Comparison of ENCODE assay signal across 9 cellular contexts in genomic region chr15:99536422-99537033, GRCh38. TPM values are rescaled to one million over a fixed set of nuclear protein-coding genes. Genes with fewer than 3 reads are reported as not detected.
DNase-seq lines count a peak whose midpoint lies in the region; ATAC-seq, FAIRE-seq and TF ChIP-seq lines count a peak whose summit lies in the region.
"Had no signal": no experiment of that assay in that cellular context is flagged by ENCODE, and none has a peak within 500 bp of the region (broad histone marks: within the 10 kb centered on the region; RNA-seq: fewer than 3 reads in every experiment).

No MANE protein-coding gene starts in this region.

- H3K9ac ChIP-seq in GM23248, result peak overlapping the region; percentile 29; the same call in 1 of the 2 replicates
- H3K9ac ChIP-seq in astrocyte (ENCODE audit: low read length), result no peak overlapping the region

- in situ Hi-C loops in GM23248 (cut with MboI), result no loop called here

- TF ChIP-seq EP300 in stomach (IDR thresholded peaks at IDR 0.05), result no peak

- DNase-seq in GM23248 (peak; percentile 85), astrocyte (ENCODE audit: low read depth) (peak; percentile 78), heart left ventricle (peak in 4 of 5 donors; percentile 37 to 76 (median 54)), retinal pigment epithelial cell (ENCODE audit: low read depth) (peak; percentile 85), stomach (no peak)
- DNase-seq: NCI-H2227 treated with DMSO at 0.1 percent for 48 hours had no signal

- H4K20me1 ChIP-seq in GM23248 (ENCODE audit: insufficient read depth) (no peaks in the 10 kb centered on the region), astrocyte (ENCODE audit: insufficient read depth, low read length) (no peaks in the 10 kb centered on the region)

- TF ChIP-seq CTCF in astrocyte (IDR thresholded peaks at IDR 0.05; ENCODE audit: insufficient read depth, low read depth, low read length) (no peak), heart left ventricle (IDR thresholded peaks at IDR 0.05) (no peak), retinal pigment epithelial cell (conservative IDR thresholded peaks at IDR 0.05; ENCODE audit: low read depth, low read length) (no peak), stomach (IDR thresholded peaks at IDR 0.05) (no peak)

- no peaks in the 10 kb centered on the region for H3K36me3 Mint-ChIP-seq in astrocyte (ENCODE audit: low read depth, unreplicated experiment)

- H3K79me2 ChIP-seq in GM23248 (ENCODE audit: insufficient read depth) (no peaks in the 10 kb centered on the region), astrocyte (ENCODE audit: insufficient read depth, low read length) (no peaks in the 10 kb centered on the region)

- H3K4me3 ChIP-seq in GM23248 (no peak overlapping the region), astrocyte (ENCODE audit: insufficient read depth, low read depth, low read length) (no peak overlapping the region), heart left ventricle (no peak overlapping the region), retinal pigment epithelial cell (ENCODE audit: low read length) (no peak overlapping the region), stomach (no peak overlapping the region)

- TF ChIP-seq POLR2A in heart left ventricle (IDR thresholded peaks at IDR 0.05) (no peak), stomach (IDR thresholded peaks at IDR 0.05) (no peak)

- H3K27me3 ChIP-seq in GM23248 (replicated peaks; ENCODE audit: insufficient read depth) (no peaks in the 10 kb centered on the region), astrocyte (ENCODE audit: insufficient read depth, low read length) (no peaks in the 10 kb centered on the region), heart left ventricle (no peaks in the 10 kb centered on the region), stomach (no peaks in the 10 kb centered on the region)

- peaks cover 22% of the 10 kb centered on the region for H3F3A ChIP-seq in GM23248 (ENCODE audit: insufficient read depth)

- no peaks in the 10 kb centered on the region for H3K9me2 ChIP-seq in GM23248 (ENCODE audit: insufficient read depth)

- H2AFZ ChIP-seq in GM23248 (no peak overlapping the region), astrocyte (ENCODE audit: low read depth, low read length) (no peak overlapping the region)

- ATAC-seq in heart left ventricle, result peak; percentile 82 to 94 (median 92)
- no peak for ATAC-seq in GM19324 (IDR thresholded peaks at IDR 0.05; ENCODE audit: low FRiP score, unreplicated experiment)
- no peak for ATAC-seq in HG03571 (IDR thresholded peaks at IDR 0.05; ENCODE audit: unreplicated experiment)
- no peak for ATAC-seq in HG02870 (IDR thresholded peaks at IDR 0.05; ENCODE audit: unreplicated experiment)

- H3K4me1 ChIP-seq in GM23248 (ENCODE audit: insufficient read depth), result peaks cover 17% of the 10 kb centered on the region
- peaks cover 15% of the 10 kb centered on the region for H3K4me1 ChIP-seq in astrocyte (ENCODE audit: insufficient read depth, low read length)
- H3K4me1 ChIP-seq in heart left ventricle, result peaks cover 0 to 20% (median 12%) of the 10 kb centered on the region in 12 donors
- H3K4me1 ChIP-seq in stomach, result peaks cover 0 to 5% (median 0%) of the 10 kb centered on the region in 4 donors

- no peaks in the 10 kb centered on the region for H3K36me3 ChIP-seq in GM23248 (ENCODE audit: low read depth)
- H3K36me3 ChIP-seq in astrocyte (ENCODE audit: insufficient read depth, low read length), result no peaks in the 10 kb centered on the region
- no peaks in the 10 kb centered on the region for H3K36me3 ChIP-seq in heart left ventricle
- no peaks in the 10 kb centered on the region for H3K36me3 ChIP-seq in stomach

- FAIRE-seq in astrocyte (lab: Jason Lieb, UNC), result peak; percentile 85

- H3K27ac Mint-ChIP-seq in astrocyte (ENCODE audit: unreplicated experiment), result peak overlapping the region; percentile 38

- peaks cover 3% of the 10 kb centered on the region for H3K9me3 Mint-ChIP-seq in astrocyte (ENCODE audit: unreplicated experiment)

- intact Hi-C loops in heart left ventricle (cut with DNase I) (loop anchor here in 1 of 10 donors (2.0 kb wide), 1 partner anchor 28 kb away; the partner anchor contains the start of gene MEF2A), stomach (cut with DNase I; ENCODE audit: low total_unique reads) (no loop called here)

- 9% methylated on average over 4 of the region's 4 CpGs for WGBS in GM23248 (ENCODE audit: low coverage in 1 of 2, low lambda C conversion rate in 2 of 2, missing lambda C conversion rate in 2 of 2), 2 experiments
- WGBS in heart left ventricle, 4 donors, result 38 to 69% (median 43%) methylated on average over 4 of the region's 4 CpGs
- WGBS in stomach, 5 donors, result 63 to 75% (median 73%) methylated on average over 4 of the region's 4 CpGs

- H3K9me3 ChIP-seq in GM23248 (ENCODE audit: low read depth) (no peaks in the 10 kb centered on the region), astrocyte (ENCODE audit: insufficient read depth, low read depth, low read length) (peaks cover 2% of the 10 kb centered on the region), heart left ventricle (peaks cover 0 to 4% (median 0%) of the 10 kb centered on the region in 12 donors), stomach (no peaks in the 10 kb centered on the region)

- no peak overlapping the region for H3K4me3 Mint-ChIP-seq in astrocyte (ENCODE audit: unreplicated experiment)

- peaks cover 16% of the 10 kb centered on the region for H3K4me1 Mint-ChIP-seq in astrocyte (ENCODE audit: low read depth, unreplicated experiment)

- peak overlapping the region; percentile 55 for H3K27ac ChIP-seq in GM23248
- H3K27ac ChIP-seq in astrocyte (ENCODE audit: low read depth, low read length), result peak overlapping the region; percentile 51
- H3K27ac ChIP-seq in heart left ventricle, result peak overlapping the region in 11 of 12 donors; percentile 47 to 79 (median 66)
- H3K27ac ChIP-seq in stomach, result peak overlapping the region in 2 of 5 donors; percentile 36 to 39

- H3K4me2 ChIP-seq in GM23248 (ENCODE audit: unreplicated experiment), result peak overlapping the region; percentile 51
- peak overlapping the region; percentile 48 for H3K4me2 ChIP-seq in astrocyte (ENCODE audit: low read length)

- no peaks in the 10 kb centered on the region for H3K27me3 Mint-ChIP-seq in astrocyte (ENCODE audit: low read depth, unreplicated experiment)

RNA-seq across cellular contexts. Expression of gene MEF2A, which starts 29.3 kb away (rescaled TPM):
- total RNA-seq in GM23248 (2014; rRNA removed; shearing (Covaris generic)), result 37.8 and 53.1 TPM in 2 replicates
- polyA plus RNA-seq in GM23248 (2016; fragmentation: Nextera tagmentation; extraction: Ambion mirVana) (22.7 and 24.3 TPM in 2 replicates), heart left ventricle (10 to 100 TPM; 53.4 to 54.2 TPM), stomach (10 to 100 TPM; 11.0 to 12.2 (median 11.4) TPM)
- total RNA-seq in astrocyte (46.3 and 48.8 TPM in 2 replicates), heart left ventricle (100 to 1,000 TPM; 131 to 192 (median 160) TPM), stomach (10 to 100 TPM; 17.7 to 85.2 (median 60.8) TPM)

Comparison
In these comparisons a context has a peak if more than half of its experiments do, and no peak if none do; other contexts are left out.
1. ATAC-seq: peak in heart left ventricle (4 of 4); none in GM19324 (single experiment), HG03571 (single experiment) and HG02870 (single experiment).